Comparison of ENCODE assay signal across 26 cellular contexts in genomic region chr11:27383645-27384044, GRCh38.
"Had no signal": no experiment of that assay in that cellular context is flagged by ENCODE, and none has a peak within 500 bp of the region (broad histone marks: within the 10 kb centered on the region; RNA-seq: fewer than 3 reads in every experiment).

No MANE protein-coding gene starts in this region.

- H3K27ac ChIP-seq: gastroesophageal sphincter, lower lobe of right lung, upper lobe of left lung, WERI-Rb-1 had no signal

- ATAC-seq: activated CD8-positive, alpha-beta memory T cell treated with anti-CD3 and anti-CD28 coated beads, Interleukin-2, amount 10 ng/mL, durations not matched to agents 7 days and 5 days; activated CD8-positive, alpha-beta T cell treated with anti-CD3 and anti-CD28 coated beads for 36 hours; gastroesophageal sphincter; left colon; lower lobe of right lung had no signal

- H3K36me3 ChIP-seq: lower lobe of right lung, WERI-Rb-1 had no signal

- H3K4me3 ChIP-seq: cardiac muscle cell, gastroesophageal sphincter, lower lobe of right lung, spleen, upper lobe of left lung had no signal

- H3K4me3 Mint-ChIP-seq: activated CD4-positive, alpha-beta T cell treated with anti-CD3 and anti-CD28 coated beads, Interleukin-2, amount 10 ng/mL, durations not matched to agents 7 days and 5 days; activated CD8-positive, alpha-beta memory T cell treated with anti-CD3 and anti-CD28 coated beads, Interleukin-2, amount 10 ng/mL, durations not matched to agents 7 days and 5 days; activated CD8-positive, alpha-beta T cell treated with anti-CD3 and anti-CD28 coated beads for 36 hours; activated naive CD4-positive, alpha-beta T cell treated with anti-CD3 and anti-CD28 coated beads, Interleukin-2, amount 10 ng/mL, durations not matched to agents 7 days and 5 days; dendritic cell treated with granulocyte-macrophage colony-stimulating factor and Interleukin-4, amounts not matched to agents 40 ng/mL and 50 ng/mL, for 4 days; naive B cell; neural crest cell had no signal

- FAIRE-seq: keratinocyte, TTC549 had no signal

- H3K9me3 Mint-ChIP-seq: activated CD4-positive, alpha-beta T cell treated with anti-CD3 and anti-CD28 coated beads, Interleukin-2, amount 10 ng/mL, durations not matched to agents 7 days and 5 days; activated CD8-positive, alpha-beta T cell treated with anti-CD3 and anti-CD28 coated beads for 36 hours; activated naive CD4-positive, alpha-beta T cell treated with anti-CD3 and anti-CD28 coated beads, Interleukin-2, amount 10 ng/mL, durations not matched to agents 7 days and 5 days; dendritic cell treated with granulocyte-macrophage colony-stimulating factor and Interleukin-4, amounts not matched to agents 40 ng/mL and 50 ng/mL, for 4 days; naive B cell; neural crest cell had no signal

- H3K27me3 Mint-ChIP-seq: dendritic cell treated with granulocyte-macrophage colony-stimulating factor and Interleukin-4, amounts not matched to agents 40 ng/mL and 50 ng/mL, for 4 days; naive B cell; progenitor cell of endocrine pancreas had no signal

- H3K4me1 Mint-ChIP-seq: activated CD4-positive, alpha-beta T cell treated with anti-CD3 and anti-CD28 coated beads, Interleukin-2, amount 10 ng/mL, durations not matched to agents 7 days and 5 days; activated naive CD4-positive, alpha-beta T cell treated with anti-CD3 and anti-CD28 coated beads, Interleukin-2, amount 10 ng/mL, durations not matched to agents 7 days and 5 days; naive B cell had no signal

- DNase-seq: activated CD4-positive, alpha-beta T cell treated with anti-CD3 and anti-CD28 coated beads, Interleukin-2, amount 10 ng/mL, durations not matched to agents 7 days and 5 days; activated CD4-positive, CD25-positive, alpha-beta regulatory T cell treated with anti-CD3 and anti-CD28 coated beads, Interleukin-2, amount 50 U/mL, for 72 hours; activated CD8-positive, alpha-beta memory T cell treated with anti-CD3 and anti-CD28 coated beads, Interleukin-2, amount 10 ng/mL, durations not matched to agents 7 days and 5 days; activated CD8-positive, alpha-beta T cell treated with anti-CD3 and anti-CD28 coated beads for 36 hours; activated effector memory CD4-positive, alpha-beta T cell treated with anti-CD3 and anti-CD28 coated beads, Interleukin-2, amount 50 U/mL, for 16 hours; activated naive CD4-positive, alpha-beta T cell treated with anti-CD3 and anti-CD28 coated beads, Interleukin-2, amount 10 ng/mL, durations not matched to agents 7 days and 5 days; activated T-cell treated with anti-CD3 and anti-CD28 coated beads for 4 hours; amygdala; effector CD8-positive, alpha-beta T cell; left colon; lower lobe of right lung; naive B cell; retina; spleen; stimulated activated CD4-positive, alpha-beta T cell treated with anti-CD3 and anti-CD28 coated beads, Interleukin-4, amount 100 ng/mL, for 1 hour; stimulated activated naive CD4-positive, alpha-beta T cell treated with Interleukin-2 at 50 U/mL for 16 hours; T-helper 1 cell; upper lobe of left lung; WERI-Rb-1 had no signal

- H3K4me1 ChIP-seq: gastroesophageal sphincter, lower lobe of right lung, spleen, upper lobe of left lung had no signal

- H3K27ac Mint-ChIP-seq: activated CD4-positive, alpha-beta T cell treated with anti-CD3 and anti-CD28 coated beads, Interleukin-2, amount 10 ng/mL, durations not matched to agents 7 days and 5 days; activated CD8-positive, alpha-beta memory T cell treated with anti-CD3 and anti-CD28 coated beads, Interleukin-2, amount 10 ng/mL, durations not matched to agents 7 days and 5 days; activated CD8-positive, alpha-beta T cell treated with anti-CD3 and anti-CD28 coated beads for 36 hours; activated naive CD4-positive, alpha-beta T cell treated with anti-CD3 and anti-CD28 coated beads, Interleukin-2, amount 10 ng/mL, durations not matched to agents 7 days and 5 days; dendritic cell treated with granulocyte-macrophage colony-stimulating factor and Interleukin-4, amounts not matched to agents 40 ng/mL and 50 ng/mL, for 4 days; naive B cell; progenitor cell of endocrine pancreas had no signal

- H3K27me3 ChIP-seq: cardiac muscle cell, gastroesophageal sphincter, spleen, upper lobe of left lung had no signal

- H3K9me3 ChIP-seq: gastroesophageal sphincter, lower lobe of right lung, spleen, upper lobe of left lung had no signal

- H3K36me3 Mint-ChIP-seq: activated CD8-positive, alpha-beta memory T cell treated with anti-CD3 and anti-CD28 coated beads, Interleukin-2, amount 10 ng/mL, durations not matched to agents 7 days and 5 days; activated naive CD4-positive, alpha-beta T cell treated with anti-CD3 and anti-CD28 coated beads, Interleukin-2, amount 10 ng/mL, durations not matched to agents 7 days and 5 days had no signal
